Comparison of ENCODE assay signal across 9 cellular contexts in the genomic region with DNA sequence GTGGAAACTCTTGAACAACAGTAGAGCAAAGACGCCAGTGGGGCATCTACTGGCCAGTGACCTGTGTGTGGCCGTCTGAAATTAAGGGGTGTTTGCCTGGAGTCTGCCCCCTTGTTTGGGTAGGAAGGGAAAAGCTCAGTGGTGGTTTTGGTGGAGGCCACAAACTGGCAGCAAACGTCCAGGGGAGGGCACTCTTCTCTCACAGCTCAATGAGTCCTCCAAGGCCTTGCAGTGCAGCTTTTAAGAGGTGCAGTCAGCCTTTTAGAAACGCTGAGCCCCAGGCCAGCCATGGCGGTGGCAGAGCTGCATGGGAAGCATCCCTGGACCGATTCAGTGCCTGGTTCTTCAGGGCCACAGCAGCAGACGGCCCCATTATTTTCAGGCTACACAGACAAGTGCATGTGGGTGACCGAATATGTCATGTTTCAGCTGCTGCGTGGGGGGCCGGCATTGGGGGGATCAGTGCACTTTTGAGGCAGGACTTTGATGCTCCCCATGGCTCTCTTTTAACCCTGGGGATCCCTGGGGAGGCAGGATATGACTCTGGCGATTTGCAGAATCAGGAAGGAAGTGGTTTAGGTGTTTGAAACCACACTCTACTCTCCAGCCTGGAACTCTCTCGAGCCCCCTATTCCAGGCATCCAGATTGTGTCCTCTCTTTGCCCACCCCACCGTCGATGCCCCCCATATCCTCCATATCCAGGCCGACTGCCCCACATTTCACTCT.
DNase-seq lines count a peak whose midpoint lies in the region; ATAC-seq and TF ChIP-seq lines count a peak whose summit lies in the region.
"Had no signal": no experiment of that assay in that cellular context is flagged by ENCODE, and none has a peak within 500 bp of the region (broad histone marks: within the 10 kb centered on the region; RNA-seq: fewer than 3 reads in every experiment).

No MANE protein-coding gene starts in this region.

- H3K36me3 ChIP-seq in transverse colon = no peaks in the 10 kb centered on the region

- no peak for ATAC-seq in GM21360 (IDR thresholded peaks at IDR 0.05; ENCODE audit: unreplicated experiment)
- ATAC-seq in HG03520 (IDR thresholded peaks at IDR 0.05; ENCODE audit: unreplicated experiment) = no peak
- ATAC-seq: naive thymus-derived CD8-positive, alpha-beta T cell had no signal

- H3K4me1 ChIP-seq in transverse colon = no peaks in the 10 kb centered on the region

- H3K9me3 ChIP-seq in transverse colon = no peaks in the 10 kb centered on the region

- 44 to 56% methylated on average over 8 to 15 of the region's 15 CpGs for WGBS in transverse colon (ENCODE audit: low coverage in 1 of 2), 2 donors

- H3K27me3 Mint-ChIP-seq in activated T-helper 2 cell treated with anti-CD3 and anti-CD28 coated beads, Interferon-gamma antibody, Interleukin-2, Interleukin-4, amounts not matched to agents 10 μg/mL and 5 μg/mL and 100 μg/mL, durations not matched to agents 14 hours and 24 hours and 36 hours (ENCODE audit: low read depth) = no peaks in the 10 kb centered on the region

- H3K4me3 ChIP-seq in astrocyte of the spinal cord (ENCODE audit: low read depth, low read length) (no peak overlapping the region), transverse colon (no peak overlapping the region)

- TF ChIP-seq CTCF in GM13976 (IDR thresholded peaks at IDR 0.05; ENCODE audit: borderline replicate concordance, control extremely low read depth, extremely low read depth, insufficient read depth, missing control alignments) = peak; percentile 35
- TF ChIP-seq CTCF in astrocyte of the spinal cord (IDR thresholded peaks at IDR 0.05; ENCODE audit: low read depth, low read length) = peak; percentile 64
- peak in 4 of 5 experiments; percentile 20 to 40 (median 29) for TF ChIP-seq CTCF in transverse colon (IDR thresholded peaks at IDR 0.05)

- no peaks in the 10 kb centered on the region for H3K9me3 Mint-ChIP-seq in activated T-helper 2 cell treated with anti-CD3 and anti-CD28 coated beads, Interferon-gamma antibody, Interleukin-2, Interleukin-4, amounts not matched to agents 10 μg/mL and 5 μg/mL and 100 μg/mL, durations not matched to agents 14 hours and 24 hours and 36 hours

- no peaks in the 10 kb centered on the region for H3K27me3 ChIP-seq in transverse colon

- H3K36me3 Mint-ChIP-seq in activated T-helper 2 cell treated with anti-CD3 and anti-CD28 coated beads, Interferon-gamma antibody, Interleukin-2, Interleukin-4, amounts not matched to agents 10 μg/mL and 5 μg/mL and 100 μg/mL, durations not matched to agents 14 hours and 24 hours and 36 hours (ENCODE audit: low read depth) = no peaks in the 10 kb centered on the region
- H3K36me3 Mint-ChIP-seq: naive thymus-derived CD8-positive, alpha-beta T cell had no signal

- in situ Hi-C loops in GM13976 (cut with MboI; ENCODE audit: low sequenced_read_pairs, unreplicated experiment) = loop anchor here (25.0 kb wide), 1 partner anchor 448 kb away; no protein-coding TSS in a partner anchor
- in situ Hi-C loops in astrocyte of the spinal cord (cut with HindIII; ENCODE audit: low sequenced_read_pairs) = no loop called here
- in situ Hi-C loops in transverse colon (cut with MboI; ENCODE audit: low pct_ligation_motif_present in 1 of 4, low pct_unique_long_range_greater_than_20kb in 1 of 4, low sequenced_read_pairs in 3 of 4) = loop anchor here in 3 of 4 donors (25.0 kb wide), 3 partner anchors 598 to 923 kb away; no protein-coding TSS in a partner anchor

- peaks cover 3% of the 10 kb centered on the region for H3K4me1 Mint-ChIP-seq in activated T-helper 2 cell treated with anti-CD3 and anti-CD28 coated beads, Interferon-gamma antibody, Interleukin-2, Interleukin-4, amounts not matched to agents 10 μg/mL and 5 μg/mL and 100 μg/mL, durations not matched to agents 14 hours and 24 hours and 36 hours (ENCODE audit: low read depth)

- no peak overlapping the region for H3K27ac ChIP-seq in transverse colon

- intact Hi-C loops in transverse colon (cut with DNase I; ENCODE audit: low total_unique reads) = no loop called here
- intact Hi-C loops in activated T-helper 2 cell treated with anti-CD3 and anti-CD28 coated beads, Interferon-gamma antibody, Interleukin-2, Interleukin-4, amounts not matched to agents 10 μg/mL and 5 μg/mL and 100 μg/mL, durations not matched to agents 14 hours and 24 hours and 36 hours (cut with micrococcal nuclease) = no loop called here

- no peak overlapping the region for H3K27ac Mint-ChIP-seq in activated T-helper 2 cell treated with anti-CD3 and anti-CD28 coated beads, Interferon-gamma antibody, Interleukin-2, Interleukin-4, amounts not matched to agents 10 μg/mL and 5 μg/mL and 100 μg/mL, durations not matched to agents 14 hours and 24 hours and 36 hours

- TF ChIP-seq EP300 in transverse colon (IDR thresholded peaks at IDR 0.05; ENCODE audit: low read depth) = no peak

- TF ChIP-seq POLR2A in transverse colon (IDR thresholded peaks at IDR 0.05) = no peak

- no peak overlapping the region for H3K4me3 Mint-ChIP-seq in activated T-helper 2 cell treated with anti-CD3 and anti-CD28 coated beads, Interferon-gamma antibody, Interleukin-2, Interleukin-4, amounts not matched to agents 10 μg/mL and 5 μg/mL and 100 μg/mL, durations not matched to agents 14 hours and 24 hours and 36 hours (ENCODE audit: low read depth)
- H3K4me3 Mint-ChIP-seq: naive thymus-derived CD8-positive, alpha-beta T cell had no signal

- DNase-seq in GM13976 (ENCODE audit: low spot score) (peak; percentile 28), NCI-H187 (lab: John Stamatoyannopoulos, UW) (peak; percentile 24 to 62), astrocyte of the spinal cord (ENCODE audit: low read depth, low spot score) (peak; percentile 58), islet precursor cell (peak; percentile 74), transverse colon (peak; percentile 19)
- DNase-seq in activated T-helper 2 cell treated with anti-CD3 and anti-CD28 coated beads, Interferon-gamma antibody, Interleukin-2, Interleukin-4, amounts not matched to agents 10 μg/mL and 5 μg/mL and 100 μg/mL, durations not matched to agents 14 hours and 24 hours and 36 hours (ENCODE audit: low spot score) = no peak
